8 cellular contexts compared by ENCODE assay signal in genomic region chr11:123741159-123741951, GRCh38. TPM values are rescaled to one million over a fixed set of nuclear protein-coding genes. Genes with fewer than 3 reads are reported as not detected.
DNase-seq lines count a peak whose midpoint lies in the region; ATAC-seq and TF ChIP-seq lines count a peak whose summit lies in the region.

Gene ZNF202, minus strand, starts transcription at chr11:123741660. Its CDS starts 10,772 bp downstream, at chr11:123730888.

- peak; percentile 58 for TF ChIP-seq POLR2A in right lobe of liver (IDR thresholded peaks at IDR 0.05)

- WGBS in right lobe of liver (ENCODE audit: insufficient coverage, low coverage, low lambda C conversion rate, missing lambda C conversion rate): under 1% methylated on average over 20 of the region's 65 CpGs

- H3K27ac ChIP-seq in CD8-positive, alpha-beta T cell (ENCODE audit: low read depth, low read length): peak within 1 kb of the TSS; percentile 36
- H3K27ac ChIP-seq in right lobe of liver: peak within 1 kb of the TSS; percentile 44 to 69 (median 55)

- peak; percentile 30 for TF ChIP-seq CTCF in CD8-positive, alpha-beta T cell (IDR thresholded peaks at IDR 0.05)
- peak in 2 of 4 donors; percentile 10 to 33 for TF ChIP-seq CTCF in right lobe of liver (IDR thresholded peaks at IDR 0.05)

- H3K4me3 Mint-ChIP-seq in CD8-positive, alpha-beta T cell: peak within 1 kb of the TSS; percentile 94

- POLR2A ChIA-PET in CD8-positive, alpha-beta T cell (lab: Charles Lee): no interaction called here

- peak within 1 kb of the TSS; percentile 92 for H3K27ac Mint-ChIP-seq in CD8-positive, alpha-beta T cell

- no peaks in the 10 kb centered on the region for H3K27me3 ChIP-seq in CD8-positive, alpha-beta T cell (ENCODE audit: insufficient read depth, low read length)
- no peaks in the 10 kb centered on the region for H3K27me3 ChIP-seq in right lobe of liver

- intact Hi-C loops in CD8-positive, alpha-beta T cell (cut with DNase I, micrococcal nuclease): loop anchor here (2.0 to 10.0 kb wide), 7 partner anchors 311 to 1371 kb away; partner anchors contain the start of genes CCDC15 (in 2 of the 2), HSPA8 (in 2 of the 2), TBRG1 (in 2 of the 2) and TMEM218 (in 2 of the 2)
- intact Hi-C loops in right lobe of liver (cut with DNase I): no loop called here

- no peaks in the 10 kb centered on the region for H3K9me3 ChIP-seq in CD8-positive, alpha-beta T cell (ENCODE audit: low read length)
- H3K9me3 ChIP-seq in right lobe of liver: no peaks in the 10 kb centered on the region

- peak; percentile 93 for ATAC-seq in CD8-positive, alpha-beta T cell
- ATAC-seq in GM19452 (IDR thresholded peaks at IDR 0.05; ENCODE audit: unreplicated experiment) (peak; percentile 99), HG03575 (IDR thresholded peaks at IDR 0.05; ENCODE audit: extremely low read depth, insufficient number of reproducible peaks, low FRiP score, unreplicated experiment) (peak; percentile 95), right lobe of liver (peak; percentile 99)

- no peaks in the 10 kb centered on the region for H3K36me3 ChIP-seq in CD8-positive, alpha-beta T cell (ENCODE audit: insufficient read depth, low read length)
- H3K36me3 ChIP-seq in right lobe of liver: no peaks in the 10 kb centered on the region

- no peaks in the 10 kb centered on the region for H3K27me3 Mint-ChIP-seq in CD8-positive, alpha-beta T cell (ENCODE audit: low read depth)

- H3K4me1 ChIP-seq in CD8-positive, alpha-beta T cell (ENCODE audit: insufficient read depth, low read length): peaks cover 26% of the 10 kb centered on the region
- H3K4me1 ChIP-seq in right lobe of liver: peaks cover 0 to 8% (median 4%) of the 10 kb centered on the region in 4 donors

- DNase-seq in CD8-positive, alpha-beta T cell: peak; percentile 78 to 93 (median 92)
- DNase-seq in NCI-H82 (lab: John Stamatoyannopoulos, UW) (peak; percentile 96), dermis blood vessel endothelial cell (peak; percentile 94), right lobe of liver (peak; percentile 93 to 94 (median 93))
- DNase-seq in activated CD4-positive, alpha-beta T cell treated with anti-CD3 and anti-CD28 coated beads, Interleukin-2, amount 50 U/mL, for 48 hours: peak; percentile 92 to 94
- peak; percentile 93 for DNase-seq in stimulated activated CD4-positive, alpha-beta T cell treated with anti-CD3 and anti-CD28 coated beads, Interleukin-4, amount 100 ng/mL, for 24 hours

- peak within 1 kb of the TSS; percentile 51 for H3K4me3 ChIP-seq in CD8-positive, alpha-beta T cell (ENCODE audit: low read depth, low read length)
- peak within 1 kb of the TSS; percentile 75 to 98 (median 97) for H3K4me3 ChIP-seq in right lobe of liver

- no peaks in the 10 kb centered on the region for H3K9me3 Mint-ChIP-seq in CD8-positive, alpha-beta T cell

- peaks cover 49% of the 10 kb centered on the region for H3K4me1 Mint-ChIP-seq in CD8-positive, alpha-beta T cell (ENCODE audit: low read depth)

- H3K36me3 Mint-ChIP-seq in CD8-positive, alpha-beta T cell: peaks cover 37% of the 10 kb centered on the region

- CTCF ChIA-PET in CD8-positive, alpha-beta T cell (lab: Charles Lee): no interaction called here

RNA-seq across cellular contexts. Expression of gene ZNF202, which starts in this region (rescaled TPM):
- 10 to 100 TPM; 10.7 to 11.4 TPM for total RNA-seq in CD8-positive, alpha-beta T cell
- total RNA-seq in dermis blood vessel endothelial cell (6.1 and 10.2 TPM in 2 replicates), right lobe of liver (1 to 10 TPM; 2.0 to 4.0 (median 2.7) TPM)

Comparison
In these comparisons a context has a peak if more than half of its experiments do, and no peak if none do; other contexts are left out.
1. Peak in every context shown above with its lines: DNase-seq, ATAC-seq, H3K4me3 ChIP-seq and H3K27ac ChIP-seq.
2. intact Hi-C loops: an anchor here in CD8-positive, alpha-beta T cell (2.0 to 10.0 kb wide); none called in right lobe of liver.